1 cellular context compared by ENCODE assay signal in the genomic region with DNA sequence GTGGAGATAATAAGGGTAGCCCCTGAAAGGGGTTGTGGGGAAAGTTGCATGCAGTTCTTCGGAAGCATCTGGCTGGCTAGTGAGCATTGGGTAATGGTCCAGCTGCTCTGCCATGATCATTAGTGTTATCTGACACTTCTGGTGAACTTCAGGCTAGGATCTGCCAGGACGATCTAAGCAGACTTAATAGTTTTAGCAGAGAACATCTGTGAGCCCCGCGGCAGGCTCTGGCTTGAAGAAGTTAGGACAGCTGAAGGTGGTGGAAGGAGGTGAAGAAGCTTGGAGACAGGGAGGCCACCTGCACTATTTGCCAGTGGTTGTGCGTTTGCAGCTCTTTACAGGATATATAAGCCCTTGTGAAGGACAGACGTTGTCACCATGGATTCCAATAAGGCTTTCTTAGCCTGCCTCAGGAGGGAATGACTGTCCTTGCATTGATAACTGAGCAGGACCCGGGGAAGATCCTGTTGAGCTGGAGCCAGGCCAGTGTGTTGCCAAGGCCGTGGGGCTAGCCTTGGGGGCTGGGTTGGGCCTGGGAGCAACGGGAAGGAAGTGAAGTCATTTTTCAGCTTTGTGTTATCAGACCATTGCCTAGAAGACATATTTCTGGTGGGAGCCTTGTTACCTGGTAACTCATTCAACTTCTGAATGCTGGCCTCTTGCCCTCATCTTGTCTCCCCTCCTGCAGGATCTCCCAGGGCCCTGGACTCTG.
A peak's percentile ranks its signal among the peaks of the same experiment; 100 is the strongest.
TF ChIP-seq lines count a peak whose summit lies in the region.

No MANE protein-coding gene starts in this region.

TF ChIP-seq in K562, 482 proteins besides CTCF, POLR2A, EP300 and RAD21 (continued from another document and continues in another):
- TF ChIP-seq, protein P1, sequence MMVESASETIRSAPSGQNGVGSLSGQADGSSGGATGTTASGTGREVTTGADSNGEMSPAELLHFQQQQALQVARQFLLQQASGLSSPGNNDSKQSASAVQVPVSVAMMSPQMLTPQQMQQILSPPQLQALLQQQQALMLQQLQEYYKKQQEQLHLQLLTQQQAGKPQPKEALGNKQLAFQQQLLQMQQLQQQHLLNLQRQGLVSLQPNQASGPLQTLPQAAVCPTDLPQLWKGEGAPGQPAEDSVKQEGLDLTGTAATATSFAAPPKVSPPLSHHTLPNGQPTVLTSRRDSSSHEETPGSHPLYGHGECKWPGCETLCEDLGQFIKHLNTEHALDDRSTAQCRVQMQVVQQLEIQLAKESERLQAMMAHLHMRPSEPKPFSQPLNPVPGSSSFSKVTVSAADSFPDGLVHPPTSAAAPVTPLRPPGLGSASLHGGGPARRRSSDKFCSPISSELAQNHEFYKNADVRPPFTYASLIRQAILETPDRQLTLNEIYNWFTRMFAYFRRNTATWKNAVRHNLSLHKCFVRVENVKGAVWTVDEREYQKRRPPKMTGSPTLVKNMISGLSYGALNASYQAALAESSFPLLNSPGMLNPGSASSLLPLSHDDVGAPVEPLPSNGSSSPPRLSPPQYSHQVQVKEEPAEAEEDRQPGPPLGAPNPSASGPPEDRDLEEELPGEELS (CRISPR knock-in tag; IDR thresholded peaks at IDR 0.05; ENCODE audit: borderline replicate concordance) = no peak
- TF ChIP-seq CBFA2T3 (IDR thresholded peaks at IDR 0.05) (peak; percentile 60), IRF2 (CRISPR knock-in tag; IDR thresholded peaks at IDR 0.05) (no peak), NFRKB (IDR thresholded peaks at IDR 0.05; ENCODE audit: low read depth) (no peak), ASH1L (IDR thresholded peaks at IDR 0.05; ENCODE audit: borderline replicate concordance, low read depth, partially characterized antibody) (no peak), RAD51 (IDR thresholded peaks at IDR 0.05; ENCODE audit: borderline replicate concordance, low read depth) (no peak), MYBL2 (IDR thresholded peaks at IDR 0.05; ENCODE audit: low read depth) (no peak), MYBL2 (CRISPR knock-in tag; IDR thresholded peaks at IDR 0.05; ENCODE audit: borderline replicate concordance) (no peak), ZC3H8 (IDR thresholded peaks at IDR 0.05) (no peak), SNIP1 (IDR thresholded peaks at IDR 0.05; ENCODE audit: low read depth) (no peak), ZNF780A (CRISPR knock-in tag; IDR thresholded peaks at IDR 0.05) (no peak), SNRNP70 (optimal IDR thresholded peaks at IDR 0.05; ENCODE audit: low read depth, low read length) (no peak), CREB1 (IDR thresholded peaks at IDR 0.05) (0 out of 2 replicates have a peak, but pooled peaks have one; percentile 20), CREB1 (CRISPR knock-in tag; IDR thresholded peaks at IDR 0.05) (no peak), TOE1 (IDR thresholded peaks at IDR 0.05; ENCODE audit: borderline replicate concordance) (no peak), TOE1 (CRISPR knock-in tag; IDR thresholded peaks at IDR 0.05; ENCODE audit: borderline replicate concordance, low read depth) (no peak), RCOR1 (IDR thresholded peaks at IDR 0.05; ENCODE audit: borderline replicate concordance in 1 of 2, low read depth in 2 of 2, low read length in 2 of 2) (0 out of 4 replicates have a peak, but pooled peaks of 1 of the 2 experiments have one; percentile 12), ZNF584 (CRISPR knock-in tag; IDR thresholded peaks at IDR 0.05; ENCODE audit: low read depth) (0 out of 2 replicates have a peak, but pooled peaks have one; percentile 52), ETV1 (tag; conservative IDR thresholded peaks at IDR 0.05; ENCODE audit: low read depth) (peak; percentile 29; the same call in 1 of the 2 replicates), NCOR1 (IDR thresholded peaks at IDR 0.05) (no peak), E2F3 (CRISPR knock-in tag; IDR thresholded peaks at IDR 0.05) (no peak), ZFPM2 (CRISPR knock-in tag; IDR thresholded peaks at IDR 0.05) (no peak), TBL1XR1 (IDR thresholded peaks at IDR 0.05; ENCODE audit: low read length in 2 of 2) (no peak)
- TF ChIP-seq, protein P2, sequence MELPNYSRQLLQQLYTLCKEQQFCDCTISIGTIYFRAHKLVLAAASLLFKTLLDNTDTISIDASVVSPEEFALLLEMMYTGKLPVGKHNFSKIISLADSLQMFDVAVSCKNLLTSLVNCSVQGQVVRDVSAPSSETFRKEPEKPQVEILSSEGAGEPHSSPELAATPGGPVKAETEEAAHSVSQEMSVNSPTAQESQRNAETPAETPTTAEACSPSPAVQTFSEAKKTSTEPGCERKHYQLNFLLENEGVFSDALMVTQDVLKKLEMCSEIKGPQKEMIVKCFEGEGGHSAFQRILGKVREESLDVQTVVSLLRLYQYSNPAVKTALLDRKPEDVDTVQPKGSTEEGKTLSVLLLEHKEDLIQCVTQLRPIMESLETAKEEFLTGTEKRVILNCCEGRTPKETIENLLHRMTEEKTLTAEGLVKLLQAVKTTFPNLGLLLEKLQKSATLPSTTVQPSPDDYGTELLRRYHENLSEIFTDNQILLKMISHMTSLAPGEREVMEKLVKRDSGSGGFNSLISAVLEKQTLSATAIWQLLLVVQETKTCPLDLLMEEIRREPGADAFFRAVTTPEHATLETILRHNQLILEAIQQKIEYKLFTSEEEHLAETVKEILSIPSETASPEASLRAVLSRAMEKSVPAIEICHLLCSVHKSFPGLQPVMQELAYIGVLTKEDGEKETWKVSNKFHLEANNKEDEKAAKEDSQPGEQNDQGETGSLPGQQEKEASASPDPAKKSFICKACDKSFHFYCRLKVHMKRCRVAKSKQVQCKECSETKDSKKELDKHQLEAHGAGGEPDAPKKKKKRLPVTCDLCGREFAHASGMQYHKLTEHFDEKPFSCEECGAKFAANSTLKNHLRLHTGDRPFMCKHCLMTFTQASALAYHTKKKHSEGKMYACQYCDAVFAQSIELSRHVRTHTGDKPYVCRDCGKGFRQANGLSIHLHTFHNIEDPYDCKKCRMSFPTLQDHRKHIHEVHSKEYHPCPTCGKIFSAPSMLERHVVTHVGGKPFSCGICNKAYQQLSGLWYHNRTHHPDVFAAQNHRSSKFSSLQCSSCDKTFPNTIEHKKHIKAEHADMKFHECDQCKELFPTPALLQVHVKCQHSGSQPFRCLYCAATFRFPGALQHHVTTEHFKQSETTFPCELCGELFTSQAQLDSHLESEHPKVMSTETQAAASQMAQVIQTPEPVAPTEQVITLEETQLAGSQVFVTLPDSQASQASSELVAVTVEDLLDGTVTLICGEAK (IDR thresholded peaks at IDR 0.05) = 0 out of 2 replicates have a peak, but pooled peaks have one; percentile 22
- TF ChIP-seq, protein P2 (CRISPR knock-in tag; IDR thresholded peaks at IDR 0.05) = no peak
- TF ChIP-seq, protein P3, sequence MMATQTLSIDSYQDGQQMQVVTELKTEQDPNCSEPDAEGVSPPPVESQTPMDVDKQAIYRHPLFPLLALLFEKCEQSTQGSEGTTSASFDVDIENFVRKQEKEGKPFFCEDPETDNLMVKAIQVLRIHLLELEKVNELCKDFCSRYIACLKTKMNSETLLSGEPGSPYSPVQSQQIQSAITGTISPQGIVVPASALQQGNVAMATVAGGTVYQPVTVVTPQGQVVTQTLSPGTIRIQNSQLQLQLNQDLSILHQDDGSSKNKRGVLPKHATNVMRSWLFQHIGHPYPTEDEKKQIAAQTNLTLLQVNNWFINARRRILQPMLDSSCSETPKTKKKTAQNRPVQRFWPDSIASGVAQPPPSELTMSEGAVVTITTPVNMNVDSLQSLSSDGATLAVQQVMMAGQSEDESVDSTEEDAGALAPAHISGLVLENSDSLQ (IDR thresholded peaks at IDR 0.05) = 0 out of 2 replicates have a peak, but pooled peaks have one; percentile 10
- TF ChIP-seq, protein P4, sequence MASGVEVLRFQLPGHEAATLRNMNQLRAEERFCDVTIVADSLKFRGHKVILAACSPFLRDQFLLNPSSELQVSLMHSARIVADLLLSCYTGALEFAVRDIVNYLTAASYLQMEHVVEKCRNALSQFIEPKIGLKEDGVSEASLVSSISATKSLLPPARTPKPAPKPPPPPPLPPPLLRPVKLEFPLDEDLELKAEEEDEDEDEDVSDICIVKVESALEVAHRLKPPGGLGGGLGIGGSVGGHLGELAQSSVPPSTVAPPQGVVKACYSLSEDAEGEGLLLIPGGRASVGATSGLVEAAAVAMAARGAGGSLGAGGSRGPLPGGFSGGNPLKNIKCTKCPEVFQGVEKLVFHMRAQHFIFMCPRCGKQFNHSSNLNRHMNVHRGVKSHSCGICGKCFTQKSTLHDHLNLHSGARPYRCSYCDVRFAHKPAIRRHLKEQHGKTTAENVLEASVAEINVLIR (CRISPR knock-in tag; IDR thresholded peaks at IDR 0.05) = no peak
- TF ChIP-seq, protein P5, sequence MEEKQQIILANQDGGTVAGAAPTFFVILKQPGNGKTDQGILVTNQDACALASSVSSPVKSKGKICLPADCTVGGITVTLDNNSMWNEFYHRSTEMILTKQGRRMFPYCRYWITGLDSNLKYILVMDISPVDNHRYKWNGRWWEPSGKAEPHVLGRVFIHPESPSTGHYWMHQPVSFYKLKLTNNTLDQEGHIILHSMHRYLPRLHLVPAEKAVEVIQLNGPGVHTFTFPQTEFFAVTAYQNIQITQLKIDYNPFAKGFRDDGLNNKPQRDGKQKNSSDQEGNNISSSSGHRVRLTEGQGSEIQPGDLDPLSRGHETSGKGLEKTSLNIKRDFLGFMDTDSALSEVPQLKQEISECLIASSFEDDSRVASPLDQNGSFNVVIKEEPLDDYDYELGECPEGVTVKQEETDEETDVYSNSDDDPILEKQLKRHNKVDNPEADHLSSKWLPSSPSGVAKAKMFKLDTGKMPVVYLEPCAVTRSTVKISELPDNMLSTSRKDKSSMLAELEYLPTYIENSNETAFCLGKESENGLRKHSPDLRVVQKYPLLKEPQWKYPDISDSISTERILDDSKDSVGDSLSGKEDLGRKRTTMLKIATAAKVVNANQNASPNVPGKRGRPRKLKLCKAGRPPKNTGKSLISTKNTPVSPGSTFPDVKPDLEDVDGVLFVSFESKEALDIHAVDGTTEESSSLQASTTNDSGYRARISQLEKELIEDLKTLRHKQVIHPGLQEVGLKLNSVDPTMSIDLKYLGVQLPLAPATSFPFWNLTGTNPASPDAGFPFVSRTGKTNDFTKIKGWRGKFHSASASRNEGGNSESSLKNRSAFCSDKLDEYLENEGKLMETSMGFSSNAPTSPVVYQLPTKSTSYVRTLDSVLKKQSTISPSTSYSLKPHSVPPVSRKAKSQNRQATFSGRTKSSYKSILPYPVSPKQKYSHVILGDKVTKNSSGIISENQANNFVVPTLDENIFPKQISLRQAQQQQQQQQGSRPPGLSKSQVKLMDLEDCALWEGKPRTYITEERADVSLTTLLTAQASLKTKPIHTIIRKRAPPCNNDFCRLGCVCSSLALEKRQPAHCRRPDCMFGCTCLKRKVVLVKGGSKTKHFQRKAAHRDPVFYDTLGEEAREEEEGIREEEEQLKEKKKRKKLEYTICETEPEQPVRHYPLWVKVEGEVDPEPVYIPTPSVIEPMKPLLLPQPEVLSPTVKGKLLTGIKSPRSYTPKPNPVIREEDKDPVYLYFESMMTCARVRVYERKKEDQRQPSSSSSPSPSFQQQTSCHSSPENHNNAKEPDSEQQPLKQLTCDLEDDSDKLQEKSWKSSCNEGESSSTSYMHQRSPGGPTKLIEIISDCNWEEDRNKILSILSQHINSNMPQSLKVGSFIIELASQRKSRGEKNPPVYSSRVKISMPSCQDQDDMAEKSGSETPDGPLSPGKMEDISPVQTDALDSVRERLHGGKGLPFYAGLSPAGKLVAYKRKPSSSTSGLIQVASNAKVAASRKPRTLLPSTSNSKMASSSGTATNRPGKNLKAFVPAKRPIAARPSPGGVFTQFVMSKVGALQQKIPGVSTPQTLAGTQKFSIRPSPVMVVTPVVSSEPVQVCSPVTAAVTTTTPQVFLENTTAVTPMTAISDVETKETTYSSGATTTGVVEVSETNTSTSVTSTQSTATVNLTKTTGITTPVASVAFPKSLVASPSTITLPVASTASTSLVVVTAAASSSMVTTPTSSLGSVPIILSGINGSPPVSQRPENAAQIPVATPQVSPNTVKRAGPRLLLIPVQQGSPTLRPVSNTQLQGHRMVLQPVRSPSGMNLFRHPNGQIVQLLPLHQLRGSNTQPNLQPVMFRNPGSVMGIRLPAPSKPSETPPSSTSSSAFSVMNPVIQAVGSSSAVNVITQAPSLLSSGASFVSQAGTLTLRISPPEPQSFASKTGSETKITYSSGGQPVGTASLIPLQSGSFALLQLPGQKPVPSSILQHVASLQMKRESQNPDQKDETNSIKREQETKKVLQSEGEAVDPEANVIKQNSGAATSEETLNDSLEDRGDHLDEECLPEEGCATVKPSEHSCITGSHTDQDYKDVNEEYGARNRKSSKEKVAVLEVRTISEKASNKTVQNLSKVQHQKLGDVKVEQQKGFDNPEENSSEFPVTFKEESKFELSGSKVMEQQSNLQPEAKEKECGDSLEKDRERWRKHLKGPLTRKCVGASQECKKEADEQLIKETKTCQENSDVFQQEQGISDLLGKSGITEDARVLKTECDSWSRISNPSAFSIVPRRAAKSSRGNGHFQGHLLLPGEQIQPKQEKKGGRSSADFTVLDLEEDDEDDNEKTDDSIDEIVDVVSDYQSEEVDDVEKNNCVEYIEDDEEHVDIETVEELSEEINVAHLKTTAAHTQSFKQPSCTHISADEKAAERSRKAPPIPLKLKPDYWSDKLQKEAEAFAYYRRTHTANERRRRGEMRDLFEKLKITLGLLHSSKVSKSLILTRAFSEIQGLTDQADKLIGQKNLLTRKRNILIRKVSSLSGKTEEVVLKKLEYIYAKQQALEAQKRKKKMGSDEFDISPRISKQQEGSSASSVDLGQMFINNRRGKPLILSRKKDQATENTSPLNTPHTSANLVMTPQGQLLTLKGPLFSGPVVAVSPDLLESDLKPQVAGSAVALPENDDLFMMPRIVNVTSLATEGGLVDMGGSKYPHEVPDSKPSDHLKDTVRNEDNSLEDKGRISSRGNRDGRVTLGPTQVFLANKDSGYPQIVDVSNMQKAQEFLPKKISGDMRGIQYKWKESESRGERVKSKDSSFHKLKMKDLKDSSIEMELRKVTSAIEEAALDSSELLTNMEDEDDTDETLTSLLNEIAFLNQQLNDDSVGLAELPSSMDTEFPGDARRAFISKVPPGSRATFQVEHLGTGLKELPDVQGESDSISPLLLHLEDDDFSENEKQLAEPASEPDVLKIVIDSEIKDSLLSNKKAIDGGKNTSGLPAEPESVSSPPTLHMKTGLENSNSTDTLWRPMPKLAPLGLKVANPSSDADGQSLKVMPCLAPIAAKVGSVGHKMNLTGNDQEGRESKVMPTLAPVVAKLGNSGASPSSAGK (IDR thresholded peaks at IDR 0.05) = no peak
